In genomic region chr5:38190111-38190510, GRCh38 we compare ENCODE assay signal across 32 cellular contexts.
"Had no signal": no experiment of that assay in that cellular context is flagged by ENCODE, and none has a peak within 500 bp of the region (broad histone marks: within the 10 kb centered on the region; RNA-seq: fewer than 3 reads in every experiment).

No MANE protein-coding gene starts in this region.

- DNase-seq: activated CD4-positive, alpha-beta memory T cell treated with anti-CD3 and anti-CD28 coated beads, Interleukin-2, amount 10 ng/mL, durations not matched to agents 7 days and 5 days; activated CD4-positive, alpha-beta T cell treated with anti-CD3 and anti-CD28 coated beads for 1 hour; activated CD4-positive, alpha-beta T cell treated with anti-CD3 and anti-CD28 coated beads for 48 hours; activated CD4-positive, CD25-positive, alpha-beta regulatory T cell; activated CD8-positive, alpha-beta memory T cell treated with anti-CD3 and anti-CD28 coated beads for 24 hours; activated CD8-positive, alpha-beta memory T cell treated with anti-CD3 and anti-CD28 coated beads, Interleukin-2, amount 10 ng/mL, durations not matched to agents 7 days and 5 days; activated CD8-positive, alpha-beta memory T cell treated with anti-CD3 and anti-CD28 coated beads, Interleukin-2, amount 50 U/mL, for 48 hours; activated effector memory CD4-positive, alpha-beta T cell treated with Interleukin-2 at 50 U/mL for 16 hours; activated naive CD4-positive, alpha-beta T cell treated with anti-CD3 and anti-CD28 coated beads, Interleukin-2, amount 10 ng/mL, durations not matched to agents 7 days and 5 days; activated naive CD8-positive, alpha-beta T cell treated with anti-CD3 and anti-CD28 coated beads, Interleukin-2, amount 50 U/mL, for 24 hours; activated T-cell treated with anti-CD3 and anti-CD28 coated beads, Interleukin-2, amount 50 U/mL, for 48 hours; anterior cingulate cortex; caudate nucleus; cerebellar nuclear complex; NCI-H1092 treated with DMSO at 0.1 percent for 48 hours; NCI-H1417; NCI-H146; NCI-H187; NCI-H2029 treated with DMSO at 0.1 percent for 48 hours; NCI-H345; NCI-H526 treated with DMSO at 0.1 percent for 48 hours; NK-92 treated with Interleukin-12 subunit alpha and Interleukin-12 subunit beta, amount 100 ng/mL, for 24 hours; PC-9; SIG-M5; SW 1271; T-helper 1 cell; T-helper 2 cell; T-helper 9 cell had no signal

- H3K36me3 Mint-ChIP-seq: activated CD8-positive, alpha-beta memory T cell treated with anti-CD3 and anti-CD28 coated beads, Interleukin-2, amount 10 ng/mL, durations not matched to agents 7 days and 5 days; activated naive CD4-positive, alpha-beta T cell treated with anti-CD3 and anti-CD28 coated beads, Interleukin-2, amount 10 ng/mL, durations not matched to agents 7 days and 5 days; activated naive CD8-positive, alpha-beta T cell; brain had no signal

- H3K4me2 ChIP-seq: PC-9 had no signal

- H3K4me3 ChIP-seq: PC-9 had no signal

- H3K27ac ChIP-seq: PC-9, RWPE1, VCaP had no signal

- H3K9me3 Mint-ChIP-seq: activated CD4-positive, alpha-beta memory T cell treated with anti-CD3 and anti-CD28 coated beads, Interleukin-2, amount 10 ng/mL, durations not matched to agents 7 days and 5 days; activated naive CD4-positive, alpha-beta T cell treated with anti-CD3 and anti-CD28 coated beads, Interleukin-2, amount 10 ng/mL, durations not matched to agents 7 days and 5 days; activated naive CD8-positive, alpha-beta T cell treated with anti-CD3 and anti-CD28 coated beads, Interleukin-2, amount 50 U/mL, for 24 hours; brain had no signal

- H3K4me1 Mint-ChIP-seq: activated CD4-positive, alpha-beta memory T cell treated with anti-CD3 and anti-CD28 coated beads, Interleukin-2, amount 10 ng/mL, durations not matched to agents 7 days and 5 days; activated CD8-positive, alpha-beta memory T cell treated with anti-CD3 and anti-CD28 coated beads, Interleukin-2, amount 10 ng/mL, durations not matched to agents 7 days and 5 days; activated naive CD4-positive, alpha-beta T cell treated with anti-CD3 and anti-CD28 coated beads, Interleukin-2, amount 10 ng/mL, durations not matched to agents 7 days and 5 days; brain had no signal

- H2AFZ ChIP-seq: PC-9 had no signal

- H3K27ac Mint-ChIP-seq: activated CD4-positive, alpha-beta memory T cell treated with anti-CD3 and anti-CD28 coated beads, Interleukin-2, amount 10 ng/mL, durations not matched to agents 7 days and 5 days; activated CD8-positive, alpha-beta memory T cell treated with anti-CD3 and anti-CD28 coated beads, Interleukin-2, amount 10 ng/mL, durations not matched to agents 7 days and 5 days; activated naive CD4-positive, alpha-beta T cell treated with anti-CD3 and anti-CD28 coated beads, Interleukin-2, amount 10 ng/mL, durations not matched to agents 7 days and 5 days; activated naive CD8-positive, alpha-beta T cell; activated naive CD8-positive, alpha-beta T cell treated with anti-CD3 and anti-CD28 coated beads, Interleukin-2, amount 50 U/mL, for 24 hours; brain had no signal

- H3K4me3 Mint-ChIP-seq: activated CD4-positive, alpha-beta memory T cell treated with anti-CD3 and anti-CD28 coated beads, Interleukin-2, amount 10 ng/mL, durations not matched to agents 7 days and 5 days; activated CD8-positive, alpha-beta memory T cell treated with anti-CD3 and anti-CD28 coated beads, Interleukin-2, amount 10 ng/mL, durations not matched to agents 7 days and 5 days; activated naive CD4-positive, alpha-beta T cell treated with anti-CD3 and anti-CD28 coated beads, Interleukin-2, amount 10 ng/mL, durations not matched to agents 7 days and 5 days; activated naive CD8-positive, alpha-beta T cell; activated naive CD8-positive, alpha-beta T cell treated with anti-CD3 and anti-CD28 coated beads, Interleukin-2, amount 50 U/mL, for 24 hours had no signal
